ENCODE assay signal across 14 cellular contexts in the genomic region with DNA sequence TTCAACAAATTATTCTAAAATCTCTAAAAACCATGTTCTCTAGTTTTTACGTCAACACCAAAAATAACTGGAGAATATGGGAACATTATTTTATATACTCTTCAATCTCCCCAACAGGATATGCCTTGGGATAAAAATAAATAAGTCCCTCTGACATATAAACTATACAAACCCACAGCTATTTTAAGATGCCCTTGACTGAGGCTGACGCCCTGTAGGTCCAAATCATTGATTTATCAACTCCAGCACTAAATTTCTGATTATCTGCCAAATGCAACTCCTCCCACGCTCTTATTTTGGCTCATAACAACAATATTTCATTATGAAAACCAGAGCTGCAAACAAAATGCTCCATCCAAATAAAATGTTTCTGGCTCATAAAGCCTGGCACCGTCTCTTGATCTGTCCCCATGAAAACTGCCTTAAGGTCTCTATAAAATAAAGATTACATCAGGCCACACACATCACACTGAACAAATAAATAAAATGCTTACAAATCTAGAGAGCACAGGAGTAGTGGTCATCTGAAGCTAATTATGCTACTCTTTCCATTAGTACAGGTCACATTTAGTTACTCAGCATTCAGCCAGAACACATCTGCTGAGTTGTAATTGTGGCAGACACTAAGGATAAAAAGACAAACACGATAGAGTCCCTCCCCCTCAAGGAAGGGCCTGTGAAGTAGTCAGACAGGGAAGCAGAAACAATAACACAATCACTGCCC. TPM values are rescaled to one million over a fixed set of nuclear protein-coding genes. Genes with fewer than 3 reads are reported as not detected.
DNase-seq lines count a peak whose midpoint lies in the region; ATAC-seq and TF ChIP-seq lines count a peak whose summit lies in the region.
"Had no signal": no experiment of that assay in that cellular context is flagged by ENCODE, and none has a peak within 500 bp of the region (broad histone marks: within the 10 kb centered on the region; RNA-seq: fewer than 3 reads in every experiment).

No MANE protein-coding gene starts in this region.

- DNase-seq in NCI-H82 (lab: John Stamatoyannopoulos, UW) (peak; percentile 21), NCI-H82 treated with DMSO at 0.1 percent for 48 hours (lab: John Stamatoyannopoulos, UW; ENCODE audit: unreplicated experiment) (no peak), iris pigment epithelial cell (ENCODE audit: low read depth) (peak; percentile 40), aorta (no peak), cerebellum (ENCODE audit: low spot score) (no peak)
- DNase-seq in stimulated activated naive B cell treated with anti-CD40 and anti-IgM and Interleukin-4, amounts not matched to agents 10 μg/mL and 1 μg/mL and 100 μg/mL, for 72 hours: no peak
- DNase-seq: activated B cell treated with CpG ODN at 0.5 μM for 24 hours; islet precursor cell; NCI-H1048; occipital lobe; stimulated activated CD4-positive, alpha-beta T cell treated with anti-CD3 and anti-CD28 coated beads, Interleukin-2, amount 100 ng/mL, for 48 hours had no signal

- no peaks in the 10 kb centered on the region for H3K9me3 Mint-ChIP-seq in brain
- H3K9me3 Mint-ChIP-seq in stimulated activated naive B cell treated with anti-CD40 and anti-IgM and Interleukin-4, amounts not matched to agents 10 μg/mL and 1 μg/mL and 100 μg/mL, for 72 hours: no peaks in the 10 kb centered on the region
- H3K9me3 Mint-ChIP-seq: activated B cell treated with CpG ODN at 0.5 μM for 24 hours had no signal

- intact Hi-C loops in aorta (cut with DNase I): no loop called here

- no peaks in the 10 kb centered on the region for H3K27me3 ChIP-seq in aorta (ENCODE audit: control insufficient read depth in 1 of 2, insufficient read depth in 2 of 2, low read length in 1 of 2)

- H3K36me3 ChIP-seq in aorta (ENCODE audit: control insufficient read depth in 1 of 2, insufficient read depth in 2 of 2, low read length in 1 of 2): no peaks in the 10 kb centered on the region

- H3K4me1 Mint-ChIP-seq in brain: peaks cover 29% of the 10 kb centered on the region
- peaks cover 19 to 39% of the 10 kb centered on the region in 2 donors for H3K4me1 Mint-ChIP-seq in stimulated activated naive B cell treated with anti-CD40 and anti-IgM and Interleukin-4, amounts not matched to agents 10 μg/mL and 1 μg/mL and 100 μg/mL, for 72 hours

- H3K27ac ChIP-seq in aorta (ENCODE audit: low read depth in 1 of 2, low read length in 2 of 2): no peak overlapping the region

- no peak for TF ChIP-seq CTCF in brain (conservative IDR thresholded peaks at IDR 0.05)

- H3K4me1 ChIP-seq in aorta (ENCODE audit: control insufficient read depth in 1 of 2, insufficient read depth in 2 of 2, low read length in 2 of 2): peaks cover 0 to 2% of the 10 kb centered on the region in 2 donors

- ATAC-seq in aorta (ENCODE audit: low FRiP score): peak; percentile 55
- no peak for ATAC-seq in stimulated activated naive B cell treated with anti-CD40 and anti-IgM and Interleukin-4, amounts not matched to agents 10 μg/mL and 1 μg/mL and 100 μg/mL, for 72 hours (replicated peaks)
- no peak for ATAC-seq in HG02938 (IDR thresholded peaks at IDR 0.05; ENCODE audit: unreplicated experiment)

- WGBS in aorta, 2 donors: 25 to 26% methylated on average over 5 of the region's 5 CpGs

- peaks cover 8% of the 10 kb centered on the region for H3K36me3 Mint-ChIP-seq in brain
- H3K36me3 Mint-ChIP-seq in stimulated activated naive B cell treated with anti-CD40 and anti-IgM and Interleukin-4, amounts not matched to agents 10 μg/mL and 1 μg/mL and 100 μg/mL, for 72 hours: peaks cover 15 to 27% of the 10 kb centered on the region in 2 donors

- peak overlapping the region in 1 of 5 experiments; percentile 29 for H3K4me3 Mint-ChIP-seq in brain
- no peak overlapping the region for H3K4me3 Mint-ChIP-seq in stimulated activated naive B cell treated with anti-CD40 and anti-IgM and Interleukin-4, amounts not matched to agents 10 μg/mL and 1 μg/mL and 100 μg/mL, for 72 hours
- H3K4me3 Mint-ChIP-seq: activated B cell treated with CpG ODN at 0.5 μM for 24 hours, B cell had no signal

- H3K27ac Mint-ChIP-seq in brain: peak overlapping the region in 4 of 5 experiments; percentile 1 to 83 (median 36)
- no peak overlapping the region for H3K27ac Mint-ChIP-seq in stimulated activated naive B cell treated with anti-CD40 and anti-IgM and Interleukin-4, amounts not matched to agents 10 μg/mL and 1 μg/mL and 100 μg/mL, for 72 hours
- H3K27ac Mint-ChIP-seq: activated B cell treated with CpG ODN at 0.5 μM for 24 hours, B cell had no signal

- H3K27me3 Mint-ChIP-seq in brain: no peaks in the 10 kb centered on the region
- H3K27me3 Mint-ChIP-seq in stimulated activated naive B cell treated with anti-CD40 and anti-IgM and Interleukin-4, amounts not matched to agents 10 μg/mL and 1 μg/mL and 100 μg/mL, for 72 hours: no peaks in the 10 kb centered on the region
- H3K27me3 Mint-ChIP-seq: activated B cell treated with CpG ODN at 0.5 μM for 24 hours, B cell had no signal

- no peak overlapping the region for H3K4me3 ChIP-seq in aorta (ENCODE audit: low read length in 2 of 2)

- no peaks in the 10 kb centered on the region for H3K9me3 ChIP-seq in aorta (ENCODE audit: control insufficient read depth, low read length)

RNA-seq across cellular contexts. Expression of a gene that starts 28.8 kb away (rescaled TPM):
- polyA plus RNA-seq in brain (ENCODE audit: insufficient read depth, low read depth, low replicate concordance): 5.5 TPM
- 10 to 100 TPM; 39.2 to 48.7 TPM for total RNA-seq in aorta
- polyA plus RNA-seq in aorta: 1 to 10 TPM; 5.3 to 8.5 TPM
- total RNA-seq in cerebellum: 40.6 TPM

Comparison
In these comparisons a context has a peak if more than half of its experiments do, and no peak if none do; other contexts are left out.
1. DNase-seq: peak in NCI-H82 (single experiment) and iris pigment epithelial cell (single experiment); none in NCI-H82 treated with DMSO at 0.1 percent for 48 hours (single experiment), aorta (0 of 2), stimulated activated naive B cell treated with anti-CD40 and anti-IgM and Interleukin-4, amounts not matched to agents 10 μg/mL and 1 μg/mL and 100 μg/mL, for 72 hours (single experiment) and cerebellum (single experiment).